Comparison of ENCODE assay signal across 39 cellular contexts in the genomic region with DNA sequence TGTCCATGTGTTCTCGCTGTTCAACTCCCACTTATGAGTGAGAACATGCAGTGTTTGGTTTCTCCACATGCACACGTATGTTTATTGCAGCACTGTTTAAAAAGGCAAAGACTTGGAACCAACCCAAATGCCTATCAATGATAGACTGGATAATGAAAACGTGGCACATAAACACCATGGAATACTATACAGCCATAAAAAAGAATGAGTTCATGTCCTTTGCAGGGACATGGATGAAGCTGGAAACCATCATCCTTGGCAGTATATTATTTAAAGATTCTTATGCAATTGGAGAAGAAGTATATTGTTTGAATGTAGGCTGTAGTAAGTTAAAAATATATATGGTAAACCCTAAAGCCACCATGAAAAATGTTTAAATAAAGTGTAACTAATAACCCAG. TPM values are rescaled to one million over a fixed set of nuclear protein-coding genes. Genes with fewer than 3 reads are reported as not detected.
"Had no signal": no experiment of that assay in that cellular context is flagged by ENCODE, and none has a peak within 500 bp of the region (broad histone marks: within the 10 kb centered on the region; RNA-seq: fewer than 3 reads in every experiment).

No MANE protein-coding gene starts in this region.

- H3K4me1 ChIP-seq: adrenal gland, ascending aorta, body of pancreas, breast epithelium had no signal

- H3K36me3 Mint-ChIP-seq: activated naive CD4-positive, alpha-beta T cell treated with anti-CD3 and anti-CD28 coated beads, Interleukin-2, amount 10 ng/mL, durations not matched to agents 7 days and 5 days; activated naive CD4-positive, alpha-beta T cell treated with anti-CD3 and anti-CD28 coated beads, Interleukin-2, amount 50 U/mL, for 24 hours; activated naive CD4-positive, alpha-beta T cell treated with anti-CD3 and anti-CD28 coated beads, Interleukin-2, amount 50 U/mL, for 72 hours; activated naive CD8-positive, alpha-beta T cell; activated naive CD8-positive, alpha-beta T cell treated with anti-CD3 and anti-CD28 coated beads for 36 hours; activated naive CD8-positive, alpha-beta T cell treated with anti-CD3 and anti-CD28 coated beads, Interleukin-2, amount 10 ng/mL, durations not matched to agents 7 days and 5 days; brain had no signal

- H3K36me3 ChIP-seq: adrenal gland, ascending aorta, brain microvascular endothelial cell, breast epithelium, cardiac muscle cell had no signal

- FAIRE-seq: astrocyte, bronchial epithelial cell had no signal

- ATAC-seq: activated naive CD4-positive, alpha-beta T cell treated with anti-CD3 and anti-CD28 coated beads, Interleukin-2, amount 50 U/mL, for 72 hours; activated naive CD8-positive, alpha-beta T cell treated with anti-CD3 and anti-CD28 coated beads, Interleukin-2, amount 50 U/mL, for 24 hours; activated T-cell treated with anti-CD3 and anti-CD28 coated beads, Interleukin-2, amount 50 U/mL, for 4 hours; activated T-cell treated with anti-CD3 and anti-CD28 coated beads, Interleukin-2, amount 50 U/mL, for 72 hours; activated T-helper 17 cell treated with anti-CD3 and anti-CD28 coated beads, Interleukin-2, amount 50 U/mL, for 72 hours; body of pancreas had no signal

- DNase-seq: activated effector memory CD4-positive, alpha-beta T cell treated with anti-CD3 and anti-CD28 coated beads, Interleukin-2, amount 50 U/mL, for 16 hours; activated effector memory CD4-positive, alpha-beta T cell treated with Interleukin-2 at 50 U/mL for 16 hours; activated gamma-delta T cell; activated gamma-delta T cell treated with Interleukin-2 at 50 U/mL for 16 hours; activated naive CD4-positive, alpha-beta T cell; activated naive CD4-positive, alpha-beta T cell treated with anti-CD3 and anti-CD28 coated beads for 36 hours; activated naive CD4-positive, alpha-beta T cell treated with anti-CD3 and anti-CD28 coated beads, Interleukin-2, amount 10 ng/mL, durations not matched to agents 7 days and 5 days; activated naive CD4-positive, alpha-beta T cell treated with anti-CD3 and anti-CD28 coated beads, Interleukin-2, amount 50 U/mL, for 16 hours; activated naive CD4-positive, alpha-beta T cell treated with Interleukin-2 at 50 U/mL for 16 hours; activated naive CD8-positive, alpha-beta T cell treated with anti-CD3 and anti-CD28 coated beads for 36 hours; activated naive CD8-positive, alpha-beta T cell treated with anti-CD3 and anti-CD28 coated beads, Interleukin-2, amount 10 ng/mL, durations not matched to agents 7 days and 5 days; activated naive CD8-positive, alpha-beta T cell treated with anti-CD3 and anti-CD28 coated beads, Interleukin-2, amount 50 U/mL, for 24 hours; activated T-cell treated with anti-CD3 and anti-CD28 coated beads, Interleukin-2, amount 50 U/mL, for 24 hours; activated T-cell treated with anti-CD3 and anti-CD28 coated beads, Interleukin-2, amount 50 U/mL, for 4 hours; activated T-cell treated with anti-CD3 and anti-CD28 coated beads, Interleukin-2, amount 50 U/mL, for 48 hours; activated T-cell treated with anti-CD3 and anti-CD28 coated beads, Interleukin-2, amount 50 U/mL, for 72 hours; adrenal gland; amniotic stem cell; amygdala; anterior cingulate cortex; aorta; body of pancreas; brain microvascular endothelial cell; caudate nucleus; central memory CD4-positive, alpha-beta T cell; cerebellar nuclear complex had no signal

- H3K27ac ChIP-seq: adrenal gland, ascending aorta, body of pancreas, brain microvascular endothelial cell, breast epithelium, cardiac muscle cell had no signal

- H3K4me3 ChIP-seq: adrenal gland, ascending aorta, body of pancreas, breast epithelium, cardiac muscle cell had no signal

- H3K9me3 Mint-ChIP-seq: activated naive CD4-positive, alpha-beta T cell treated with anti-CD3 and anti-CD28 coated beads, Interleukin-2, amount 10 ng/mL, durations not matched to agents 7 days and 5 days; activated naive CD4-positive, alpha-beta T cell treated with anti-CD3 and anti-CD28 coated beads, Interleukin-2, amount 50 U/mL, for 24 hours; activated naive CD4-positive, alpha-beta T cell treated with anti-CD3 and anti-CD28 coated beads, Interleukin-2, amount 50 U/mL, for 72 hours; activated naive CD8-positive, alpha-beta T cell treated with anti-CD3 and anti-CD28 coated beads for 36 hours; activated T-cell treated with anti-CD3 and anti-CD28 coated beads, Interleukin-2, amount 50 U/mL, for 24 hours; activated T-cell treated with anti-CD3 and anti-CD28 coated beads, Interleukin-2, amount 50 U/mL, for 4 hours; activated T-cell treated with anti-CD3 and anti-CD28 coated beads, Interleukin-2, amount 50 U/mL, for 72 hours; activated T-helper 17 cell treated with anti-CD3 and anti-CD28 coated beads, Interleukin-2, amount 50 U/mL, for 72 hours; activated T-helper 2 cell treated with anti-CD3 and anti-CD28 coated beads, Interferon-gamma antibody, Interleukin-2, Interleukin-4, amounts not matched to agents 10 μg/mL and 5 μg/mL and 100 μg/mL, durations not matched to agents 14 hours and 24 hours and 36 hours; central memory CD8-positive, alpha-beta T cell had no signal

- H3K27me3 ChIP-seq: adrenal gland, ascending aorta, body of pancreas, brain microvascular endothelial cell, breast epithelium, cardiac muscle cell had no signal

- H3K9me3 ChIP-seq: adrenal gland, ascending aorta, body of pancreas, breast epithelium had no signal

- H3K4me1 Mint-ChIP-seq: activated naive CD4-positive, alpha-beta T cell treated with anti-CD3 and anti-CD28 coated beads, Interleukin-2, amount 10 ng/mL, durations not matched to agents 7 days and 5 days; activated naive CD4-positive, alpha-beta T cell treated with anti-CD3 and anti-CD28 coated beads, Interleukin-2, amount 50 U/mL, for 24 hours; activated naive CD8-positive, alpha-beta T cell treated with anti-CD3 and anti-CD28 coated beads for 36 hours; activated naive CD8-positive, alpha-beta T cell treated with anti-CD3 and anti-CD28 coated beads, Interleukin-2, amount 10 ng/mL, durations not matched to agents 7 days and 5 days; activated naive CD8-positive, alpha-beta T cell treated with anti-CD3 and anti-CD28 coated beads, Interleukin-2, amount 50 U/mL, for 24 hours; activated T-helper 17 cell treated with anti-CD3 and anti-CD28 coated beads, Interleukin-2, amount 50 U/mL, for 72 hours; central memory CD8-positive, alpha-beta T cell had no signal

- H3K4me3 Mint-ChIP-seq: activated naive CD4-positive, alpha-beta T cell treated with anti-CD3 and anti-CD28 coated beads for 36 hours; activated naive CD4-positive, alpha-beta T cell treated with anti-CD3 and anti-CD28 coated beads, Interleukin-2, amount 10 ng/mL, durations not matched to agents 7 days and 5 days; activated naive CD4-positive, alpha-beta T cell treated with anti-CD3 and anti-CD28 coated beads, Interleukin-2, amount 50 U/mL, for 24 hours; activated naive CD8-positive, alpha-beta T cell; activated naive CD8-positive, alpha-beta T cell treated with anti-CD3 and anti-CD28 coated beads for 36 hours; activated naive CD8-positive, alpha-beta T cell treated with anti-CD3 and anti-CD28 coated beads, Interleukin-2, amount 10 ng/mL, durations not matched to agents 7 days and 5 days; activated naive CD8-positive, alpha-beta T cell treated with anti-CD3 and anti-CD28 coated beads, Interleukin-2, amount 50 U/mL, for 24 hours; activated T-cell treated with anti-CD3 and anti-CD28 coated beads, Interleukin-2, amount 50 U/mL, for 24 hours; activated T-cell treated with anti-CD3 and anti-CD28 coated beads, Interleukin-2, amount 50 U/mL, for 4 hours; activated T-cell treated with anti-CD3 and anti-CD28 coated beads, Interleukin-2, amount 50 U/mL, for 72 hours; activated T-helper 1 cell treated with anti-CD3 and anti-CD28 coated beads, Interleukin-12 subunit alpha, Interleukin-12 subunit beta, Interleukin-2, Interleukin-4 antibody, amounts not matched to agents 30 ng/mL and 10 ng/mL and 1 ng/mL, durations not matched to agents 14 hours and 24 hours and 36 hours; activated T-helper 17 cell treated with anti-CD3 and anti-CD28 coated beads, Interleukin-2, amount 50 U/mL, for 72 hours; central memory CD8-positive, alpha-beta T cell had no signal

- H3K27ac Mint-ChIP-seq: activated naive CD4-positive, alpha-beta T cell treated with anti-CD3 and anti-CD28 coated beads for 36 hours; activated naive CD4-positive, alpha-beta T cell treated with anti-CD3 and anti-CD28 coated beads, Interleukin-2, amount 10 ng/mL, durations not matched to agents 7 days and 5 days; activated naive CD4-positive, alpha-beta T cell treated with anti-CD3 and anti-CD28 coated beads, Interleukin-2, amount 50 U/mL, for 24 hours; activated naive CD4-positive, alpha-beta T cell treated with anti-CD3 and anti-CD28 coated beads, Interleukin-2, amount 50 U/mL, for 72 hours; activated naive CD8-positive, alpha-beta T cell; activated naive CD8-positive, alpha-beta T cell treated with anti-CD3 and anti-CD28 coated beads for 36 hours; activated naive CD8-positive, alpha-beta T cell treated with anti-CD3 and anti-CD28 coated beads, Interleukin-2, amount 10 ng/mL, durations not matched to agents 7 days and 5 days; activated naive CD8-positive, alpha-beta T cell treated with anti-CD3 and anti-CD28 coated beads, Interleukin-2, amount 50 U/mL, for 24 hours; activated T-cell treated with anti-CD3 and anti-CD28 coated beads, Interleukin-2, amount 50 U/mL, for 24 hours; activated T-cell treated with anti-CD3 and anti-CD28 coated beads, Interleukin-2, amount 50 U/mL, for 72 hours; activated T-helper 1 cell treated with anti-CD3 and anti-CD28 coated beads, Interleukin-12 subunit alpha, Interleukin-12 subunit beta, Interleukin-2, Interleukin-4 antibody, amounts not matched to agents 30 ng/mL and 10 ng/mL and 1 ng/mL, durations not matched to agents 14 hours and 24 hours and 36 hours; activated T-helper 17 cell treated with anti-CD3 and anti-CD28 coated beads, Interleukin-2, amount 50 U/mL, for 72 hours; activated T-helper 2 cell treated with anti-CD3 and anti-CD28 coated beads, Interferon-gamma antibody, Interleukin-2, Interleukin-4, amounts not matched to agents 10 μg/mL and 5 μg/mL and 100 μg/mL, durations not matched to agents 14 hours and 24 hours and 36 hours; brain had no signal

- H3K27me3 Mint-ChIP-seq: activated naive CD4-positive, alpha-beta T cell treated with anti-CD3 and anti-CD28 coated beads, Interleukin-2, amount 10 ng/mL, durations not matched to agents 7 days and 5 days; activated naive CD8-positive, alpha-beta T cell treated with anti-CD3 and anti-CD28 coated beads, Interleukin-2, amount 10 ng/mL, durations not matched to agents 7 days and 5 days; central memory CD8-positive, alpha-beta T cell had no signal

RNA-seq across cellular contexts. Expression of gene CACNB2, which starts 7.2 kb away (rescaled TPM):
- total RNA-seq: activated naive CD4-positive, alpha-beta T cell treated with anti-CD3 and anti-CD28 coated beads for 36 hours; activated naive CD4-positive, alpha-beta T cell treated with anti-CD3 and anti-CD28 coated beads, Interleukin-2, amount 50 U/mL, for 72 hours; activated naive CD8-positive, alpha-beta T cell treated with anti-CD3 and anti-CD28 coated beads for 36 hours; activated naive CD8-positive, alpha-beta T cell treated with anti-CD3 and anti-CD28 coated beads, Interleukin-2, amount 10 ng/mL, durations not matched to agents 7 days and 5 days; activated T-cell treated with anti-CD3 and anti-CD28 coated beads, Interleukin-2, amount 50 U/mL, for 4 hours; activated T-cell treated with anti-CD3 and anti-CD28 coated beads, Interleukin-2, amount 50 U/mL, for 72 hours; activated T-helper 17 cell treated with anti-CD3 and anti-CD28 coated beads, Interleukin-2, amount 50 U/mL, for 72 hours; bronchial epithelial cell had no signal
